ENCODE assay signal across 20 cellular contexts in genomic region chr15:72991026-72991425, GRCh38.
"Had no signal": no experiment of that assay in that cellular context is flagged by ENCODE, and none has a peak within 500 bp of the region (broad histone marks: within the 10 kb centered on the region; RNA-seq: fewer than 3 reads in every experiment).

No MANE protein-coding gene starts in this region.

- H3K4me3 Mint-ChIP-seq: activated CD8-positive, alpha-beta memory T cell treated with anti-CD3 and anti-CD28 coated beads, Interleukin-2, amount 10 ng/mL, durations not matched to agents 7 days and 5 days; activated naive CD4-positive, alpha-beta T cell treated with anti-CD3 and anti-CD28 coated beads, Interleukin-2, amount 10 ng/mL, durations not matched to agents 7 days and 5 days; naive thymus-derived CD4-positive, alpha-beta T cell had no signal

- H3K9me3 ChIP-seq: ascending aorta, ovary, sigmoid colon, thoracic aorta, upper lobe of right lung had no signal

- H3K36me3 Mint-ChIP-seq: activated CD8-positive, alpha-beta memory T cell treated with anti-CD3 and anti-CD28 coated beads, Interleukin-2, amount 10 ng/mL, durations not matched to agents 7 days and 5 days; activated naive CD4-positive, alpha-beta T cell treated with anti-CD3 and anti-CD28 coated beads, Interleukin-2, amount 10 ng/mL, durations not matched to agents 7 days and 5 days; naive thymus-derived CD4-positive, alpha-beta T cell had no signal

- H3K27ac ChIP-seq: upper lobe of right lung, VCaP had no signal

- H3K27me3 Mint-ChIP-seq: activated naive CD4-positive, alpha-beta T cell treated with anti-CD3 and anti-CD28 coated beads, Interleukin-2, amount 10 ng/mL, durations not matched to agents 7 days and 5 days had no signal

- H3K9me3 Mint-ChIP-seq: activated naive CD4-positive, alpha-beta T cell treated with anti-CD3 and anti-CD28 coated beads, Interleukin-2, amount 10 ng/mL, durations not matched to agents 7 days and 5 days; activated T-helper 2 cell treated with anti-CD3 and anti-CD28 coated beads, Interferon-gamma antibody, Interleukin-2, Interleukin-4, amounts not matched to agents 10 μg/mL and 5 μg/mL and 100 μg/mL, durations not matched to agents 14 hours and 24 hours and 36 hours; naive thymus-derived CD4-positive, alpha-beta T cell had no signal

- DNase-seq: activated CD4-positive, alpha-beta T cell treated with anti-CD3 and anti-CD28 coated beads for 1 hour; activated CD4-positive, alpha-beta T cell treated with anti-CD3 and anti-CD28 coated beads, Interleukin-2, amount 50 U/mL, for 4 hours; activated CD8-positive, alpha-beta memory T cell treated with anti-CD3 and anti-CD28 coated beads, Interleukin-2, amount 10 ng/mL, durations not matched to agents 7 days and 5 days; activated naive CD4-positive, alpha-beta T cell treated with anti-CD3 and anti-CD28 coated beads, Interleukin-2, amount 10 ng/mL, durations not matched to agents 7 days and 5 days; activated T-cell treated with anti-CD3 and anti-CD28 coated beads, Interleukin-2, amount 50 U/mL, for 1 hour; central memory CD4-positive, alpha-beta T cell; effector CD8-positive, alpha-beta T cell; head of caudate nucleus; naive thymus-derived CD4-positive, alpha-beta T cell; sigmoid colon; stimulated activated CD4-positive, alpha-beta T cell treated with anti-CD3 and anti-CD28 coated beads, Interleukin-1b, Interleukin-23, amount 100 ng/mL, for 48 hours; T-helper 1 cell; T1000; upper lobe of right lung had no signal

- ATAC-seq: activated CD8-positive, alpha-beta memory T cell treated with anti-CD3 and anti-CD28 coated beads, Interleukin-2, amount 10 ng/mL, durations not matched to agents 7 days and 5 days; left lobe of liver; naive thymus-derived CD4-positive, alpha-beta T cell; upper lobe of right lung had no signal

- H3K36me3 ChIP-seq: ascending aorta, ovary, sigmoid colon, thoracic aorta, upper lobe of right lung had no signal

- H3K4me3 ChIP-seq: ascending aorta, ovary, sigmoid colon, thoracic aorta, upper lobe of right lung had no signal

- H3K27me3 ChIP-seq: ascending aorta, ovary, sigmoid colon, upper lobe of right lung had no signal

- H3K27ac Mint-ChIP-seq: activated CD8-positive, alpha-beta memory T cell treated with anti-CD3 and anti-CD28 coated beads, Interleukin-2, amount 10 ng/mL, durations not matched to agents 7 days and 5 days; activated naive CD4-positive, alpha-beta T cell treated with anti-CD3 and anti-CD28 coated beads, Interleukin-2, amount 10 ng/mL, durations not matched to agents 7 days and 5 days; activated T-helper 2 cell treated with anti-CD3 and anti-CD28 coated beads, Interferon-gamma antibody, Interleukin-2, Interleukin-4, amounts not matched to agents 10 μg/mL and 5 μg/mL and 100 μg/mL, durations not matched to agents 14 hours and 24 hours and 36 hours; naive thymus-derived CD4-positive, alpha-beta T cell had no signal

- H3K4me1 Mint-ChIP-seq: activated CD8-positive, alpha-beta memory T cell treated with anti-CD3 and anti-CD28 coated beads, Interleukin-2, amount 10 ng/mL, durations not matched to agents 7 days and 5 days; activated naive CD4-positive, alpha-beta T cell treated with anti-CD3 and anti-CD28 coated beads, Interleukin-2, amount 10 ng/mL, durations not matched to agents 7 days and 5 days; naive thymus-derived CD4-positive, alpha-beta T cell had no signal
